Comparison of ENCODE assay signal across 19 cellular contexts in genomic region chrX:143517375-143517774, GRCh38. TPM values are rescaled to one million over a fixed set of nuclear protein-coding genes. Genes with fewer than 3 reads are reported as not detected.
"Had no signal": no experiment of that assay in that cellular context is flagged by ENCODE, and none has a peak within 500 bp of the region (broad histone marks: within the 10 kb centered on the region; RNA-seq: fewer than 3 reads in every experiment).

Gene SPANXN3 (minus strand): TSS chrX:143517475. CDS start chrX:143517391, 84 bp downstream.

RNA-seq across cellular contexts. Expression of gene SPANXN3, which starts in this region (rescaled TPM):
- total RNA-seq: activated naive CD4-positive, alpha-beta T cell treated with anti-CD3 and anti-CD28 coated beads for 36 hours; activated naive CD4-positive, alpha-beta T cell treated with anti-CD3 and anti-CD28 coated beads, Interleukin-2, amount 50 U/mL, for 72 hours; activated naive CD8-positive, alpha-beta T cell treated with anti-CD3 and anti-CD28 coated beads for 36 hours; activated naive CD8-positive, alpha-beta T cell treated with anti-CD3 and anti-CD28 coated beads, Interleukin-2, amount 10 ng/mL, durations not matched to agents 7 days and 5 days; activated T-cell treated with anti-CD3 and anti-CD28 coated beads, Interleukin-2, amount 50 U/mL, for 4 hours; activated T-cell treated with anti-CD3 and anti-CD28 coated beads, Interleukin-2, amount 50 U/mL, for 72 hours; activated T-helper 1 cell treated with anti-CD3 and anti-CD28 coated beads, Interleukin-12 subunit alpha, Interleukin-12 subunit beta, Interleukin-2, Interleukin-4 antibody, amounts not matched to agents 30 ng/mL and 10 ng/mL and 1 ng/mL, durations not matched to agents 14 hours and 24 hours and 36 hours; activated T-helper 17 cell treated with anti-CD3 and anti-CD28 coated beads, Interleukin-2, amount 50 U/mL, for 72 hours; activated T-helper 2 cell treated with anti-CD3 and anti-CD28 coated beads, Interferon-gamma antibody, Interleukin-2, Interleukin-4, amounts not matched to agents 10 μg/mL and 5 μg/mL and 100 μg/mL, durations not matched to agents 14 hours and 24 hours and 36 hours; adrenal gland; aorta; ascending aorta; body of pancreas; breast epithelium; bronchial epithelial cell; cardiac muscle cell; cardiac septum; cerebellum had no signal
- polyA plus RNA-seq: adipose tissue, adrenal gland, aorta, cardiac muscle cell had no signal
